In genomic region chr6:2862712-2863174, GRCh38 we compare ENCODE assay signal across 7 cellular contexts. TPM values are rescaled to one million over a fixed set of nuclear protein-coding genes. Genes with fewer than 3 reads are reported as not detected.
DNase-seq lines count a peak whose midpoint lies in the region; ATAC-seq and TF ChIP-seq lines count a peak whose summit lies in the region.

No MANE protein-coding gene starts in this region.

- H3K36me3 ChIP-seq in MM.1S (replicated peaks; ENCODE audit: insufficient read depth, low read length) (no peaks in the 10 kb centered on the region), mucosa of rectum (ENCODE audit: control insufficient read depth in 2 of 2, insufficient read depth in 2 of 2, low read length in 2 of 2) (no peaks in the 10 kb centered on the region), aorta (ENCODE audit: control insufficient read depth in 1 of 2, insufficient read depth in 2 of 2, low read length in 1 of 2) (no peaks in the 10 kb centered on the region)

- no peak overlapping the region for H3K27ac Mint-ChIP-seq in chondrocyte (ENCODE audit: unreplicated experiment)

- H3K9ac ChIP-seq in MM.1S (ENCODE audit: low read length) (no peak overlapping the region), mucosa of rectum (ENCODE audit: low read depth in 1 of 2, low read length in 2 of 2) (no peak overlapping the region)

- no peak overlapping the region for H2AFZ ChIP-seq in MM.1S (ENCODE audit: low read length)

- peaks cover 25% of the 10 kb centered on the region for H3K4me1 Mint-ChIP-seq in chondrocyte (ENCODE audit: low read depth)

- no peaks in the 10 kb centered on the region for H3K27me3 Mint-ChIP-seq in chondrocyte (ENCODE audit: low read depth)

- intact Hi-C loops in aorta (cut with DNase I): no loop called here

- ATAC-seq in GM19023 (IDR thresholded peaks at IDR 0.05; ENCODE audit: unreplicated experiment) (peak; percentile 56), HG02610 (IDR thresholded peaks at IDR 0.05; ENCODE audit: unreplicated experiment) (peak; percentile 62), aorta (ENCODE audit: low FRiP score) (no peak)

- H3K27ac ChIP-seq in MM.1S (ENCODE audit: low read length): peak overlapping the region; percentile 45
- H3K27ac ChIP-seq in mucosa of rectum (ENCODE audit: low read depth in 2 of 2, low read length in 2 of 2): peak overlapping the region; percentile 14 to 43
- no peak overlapping the region for H3K27ac ChIP-seq in aorta (ENCODE audit: low read depth in 1 of 2, low read length in 2 of 2)

- no peaks in the 10 kb centered on the region for H3K9me2 ChIP-seq in MM.1S (replicated peaks; ENCODE audit: insufficient read depth, low read length)

- H4K20me1 ChIP-seq in MM.1S (ENCODE audit: insufficient read depth, low read length): no peaks in the 10 kb centered on the region

- no peaks in the 10 kb centered on the region for H3K36me3 Mint-ChIP-seq in chondrocyte (ENCODE audit: low read depth)

- H3K27me3 ChIP-seq in MM.1S (replicated peaks; ENCODE audit: insufficient read depth, low read length): no peaks in the 10 kb centered on the region
- no peaks in the 10 kb centered on the region for H3K27me3 ChIP-seq in mucosa of rectum (ENCODE audit: control insufficient read depth in 2 of 2, insufficient read depth in 2 of 2, low read length in 2 of 2)
- no peaks in the 10 kb centered on the region for H3K27me3 ChIP-seq in aorta (ENCODE audit: control insufficient read depth in 1 of 2, insufficient read depth in 2 of 2, low read length in 1 of 2)

- H3K4me3 Mint-ChIP-seq in chondrocyte (ENCODE audit: unreplicated experiment): no peak overlapping the region

- H3K4me3 ChIP-seq in MM.1S (ENCODE audit: low read length) (no peak overlapping the region), mucosa of rectum (ENCODE audit: low read length in 2 of 2) (no peak overlapping the region), aorta (ENCODE audit: low read length in 2 of 2) (no peak overlapping the region)

- peak overlapping the region; percentile 30 for H3K4me2 ChIP-seq in MM.1S (ENCODE audit: low read depth, low read length)

- H3K9me3 Mint-ChIP-seq in chondrocyte (ENCODE audit: low read depth): no peaks in the 10 kb centered on the region

- DNase-seq in MM.1S: peak; percentile 60
- no peak for DNase-seq in chondrocyte (ENCODE audit: low spot score)
- no peak for DNase-seq in aorta
- DNase-seq in RKO (ENCODE audit: low spot score): no peak

- no peaks in the 10 kb centered on the region for H3F3A ChIP-seq in MM.1S (ENCODE audit: insufficient read depth, low read length)

- H3K4me1 ChIP-seq in MM.1S (ENCODE audit: low read length): peaks cover 26% of the 10 kb centered on the region
- peaks cover 10 to 21% of the 10 kb centered on the region in 2 donors for H3K4me1 ChIP-seq in mucosa of rectum (ENCODE audit: control insufficient read depth in 2 of 2, insufficient read depth in 2 of 2, low read length in 2 of 2)
- H3K4me1 ChIP-seq in aorta (ENCODE audit: control insufficient read depth in 1 of 2, insufficient read depth in 2 of 2, low read length in 2 of 2): no peaks in the 10 kb centered on the region

- TF ChIP-seq CTCF in MM.1S (IDR thresholded peaks at IDR 0.05; ENCODE audit: low read length) (no peak), chondrocyte (IDR thresholded peaks at IDR 0.05) (no peak)

- no peaks in the 10 kb centered on the region for H3K9me3 ChIP-seq in MM.1S (replicated peaks; ENCODE audit: insufficient read depth, low read length)
- H3K9me3 ChIP-seq in mucosa of rectum (ENCODE audit: control insufficient read depth in 2 of 2, low read length in 2 of 2): no peaks in the 10 kb centered on the region
- H3K9me3 ChIP-seq in aorta (ENCODE audit: control insufficient read depth, low read length): no peaks in the 10 kb centered on the region

- no peaks in the 10 kb centered on the region for H3K79me2 ChIP-seq in MM.1S (ENCODE audit: low read length)

- WGBS in aorta, 2 donors: 83 to 88% methylated on average over 3 of the region's 3 CpGs

RNA-seq across cellular contexts. Expression of gene SERPINB1, which starts 21.1 kb away (rescaled TPM):
- total RNA-seq in chondrocyte (9.0 to 9.3 TPM (median 9.1 TPM) in 3 replicates), aorta (10 to 100 TPM; 42.8 to 46.6 TPM)
- polyA plus RNA-seq in aorta: 10 to 100 TPM; 30.2 to 59.5 TPM

RNA-seq across cellular contexts. Expression of gene SERPINB9, which starts 40.4 kb away (rescaled TPM):
- total RNA-seq in chondrocyte (0.31 to 0.67 TPM (median 0.62 TPM) in 3 replicates), aorta (10 to 100 TPM; 11.5 to 14.5 TPM)
- 1 to 10 TPM; 4.9 to 5.4 TPM for polyA plus RNA-seq in aorta

Comparison
In these comparisons a context has a peak if more than half of its experiments do, and no peak if none do; other contexts are left out.
1. H3K27ac ChIP-seq: peak in MM.1S (single experiment) and mucosa of rectum (2 of 2); none in aorta (0 of 2).